ENCODE assay signal across 18 cellular contexts in genomic region chr12:28708918-28709371, GRCh38.
DNase-seq lines count a peak whose midpoint lies in the region; ATAC-seq and TF ChIP-seq lines count a peak whose summit lies in the region.
"Had no signal": no experiment of that assay in that cellular context is flagged by ENCODE, and none has a peak within 500 bp of the region (broad histone marks: within the 10 kb centered on the region; RNA-seq: fewer than 3 reads in every experiment).

No MANE protein-coding gene starts in this region.

- DNase-seq in HS-27A (ENCODE audit: low read depth) (peak; percentile 34), astrocyte of the cerebellum (ENCODE audit: low read depth) (peak; percentile 52), hepatic stellate cell (ENCODE audit: low spot score) (peak; percentile 3), tibial nerve (ENCODE audit: low spot score in 2 of 2) (peak; percentile 11 to 13), DMS 273 (lab: John Stamatoyannopoulos, UW; ENCODE audit: unreplicated experiment) (no peak)
- DNase-seq: activated CD8-positive, alpha-beta T cell treated with anti-CD3 and anti-CD28 coated beads, Interleukin-2, amount 10 ng/mL, durations not matched to agents 7 days and 5 days; activated gamma-delta T cell; COR-L47; effector memory CD8-positive, alpha-beta T cell; head of caudate nucleus; left cardiac atrium; NCI-H2171; SJCRH30; stimulated activated CD4-positive, alpha-beta T cell treated with anti-CD3 and anti-CD28 coated beads, Interleukin-4, amount 100 ng/mL, for 24 hours had no signal

- in situ Hi-C loops in astrocyte of the cerebellum (cut with HindIII; ENCODE audit: low sequenced_read_pairs), result no loop called here

- no peaks in the 10 kb centered on the region for H3K36me3 ChIP-seq in tibial nerve
- H3K36me3 ChIP-seq: HAP-1, SJCRH30 had no signal

- TF ChIP-seq EP300 in tibial nerve (IDR thresholded peaks at IDR 0.05), result peak in 1 of 2 donors; percentile 42

- peak overlapping the region in 1 of 4 donors; percentile 26 for H3K27ac ChIP-seq in tibial nerve
- H3K27ac ChIP-seq: SJCRH30 had no signal

- H3K9me3 ChIP-seq in tibial nerve, result peaks cover 0 to under 1% (median 0%) of the 10 kb centered on the region in 4 donors
- H3K9me3 ChIP-seq: HAP-1, SJCRH30 had no signal

- 40 to 41% methylated on average over 4 of the region's 4 CpGs for WGBS in tibial nerve, 2 donors

- no peaks in the 10 kb centered on the region for H3K27me3 ChIP-seq in tibial nerve
- H3K27me3 ChIP-seq: SJCRH30 had no signal

- no peak for ATAC-seq in HG03159 (IDR thresholded peaks at IDR 0.05; ENCODE audit: unreplicated experiment)
- no peak for ATAC-seq in GM21381 (IDR thresholded peaks at IDR 0.05; ENCODE audit: unreplicated experiment)
- ATAC-seq: activated CD8-positive, alpha-beta T cell treated with anti-CD3 and anti-CD28 coated beads, Interleukin-2, amount 10 ng/mL, durations not matched to agents 7 days and 5 days; effector memory CD8-positive, alpha-beta T cell; left cardiac atrium; stimulated activated memory B cell treated with anti-CD40 and anti-IgM and Interleukin-4, amounts not matched to agents 10 μg/mL and 1 μg/mL and 100 μg/mL, for 72 hours had no signal

- H3K4me1 ChIP-seq in tibial nerve, result no peaks in the 10 kb centered on the region
- H3K4me1 ChIP-seq: SJCRH30 had no signal

- peak; percentile 9 for TF ChIP-seq CTCF in astrocyte of the cerebellum (IDR thresholded peaks at IDR 0.05; ENCODE audit: low read depth, low read length, missing control alignments)
- no peak for TF ChIP-seq CTCF in tibial nerve (IDR thresholded peaks at IDR 0.05)

- H3K4me3 ChIP-seq in astrocyte of the cerebellum (ENCODE audit: low read depth, low read length) (no peak overlapping the region), tibial nerve (no peak overlapping the region)
- H3K4me3 ChIP-seq: HAP-1, SJCRH30 had no signal

- TF ChIP-seq POLR2A in tibial nerve (IDR thresholded peaks at IDR 0.05), result no peak
